Comparison of ENCODE assay signal across 8 cellular contexts in genomic region chr9:98943682-98944129, GRCh38. TPM values are rescaled to one million over a fixed set of nuclear protein-coding genes. Genes with fewer than 3 reads are reported as not detected.
DNase-seq lines count a peak whose midpoint lies in the region; ATAC-seq and TF ChIP-seq lines count a peak whose summit lies in the region.

COL15A1 (plus strand) TSS chr9:98943907; CDS start chr9:98944062, 155 bp downstream.

- no peak for DNase-seq in HCT116 (ENCODE audit: low read depth, low spot score)
- DNase-seq in activated B cell treated with CpG ODN at 0.5 μM for 24 hours, result no peak
- DNase-seq in right atrium auricular region (ENCODE audit: low spot score), result no peak
- no peak for DNase-seq in skeletal muscle cell (ENCODE audit: low read depth)
- DNase-seq in NCI-H1436 treated with DMSO at 0.1 percent for 48 hours (lab: John Stamatoyannopoulos, UW), result no peak
- no peak for DNase-seq in OCI-M1 (lab: John Stamatoyannopoulos, UW)
- DNase-seq in GM20000 (ENCODE audit: low spot score), result no peak

- H3K4me3 ChIP-seq in HCT116 (replicated peaks in 1 of 2; ENCODE audit: low read depth in 1 of 2, low read length in 2 of 2) (0 out of 4 replicates have a peak within 1 kb of the TSS, but pooled peaks of 1 of the 2 experiments have one; percentile 9), right atrium auricular region (peak within 1 kb of the TSS; percentile 57 to 58), skeletal muscle cell (ENCODE audit: low read depth, low read length) (peak within 1 kb of the TSS; percentile 58)

- H3K27ac Mint-ChIP-seq in activated B cell treated with CpG ODN at 0.5 μM for 24 hours, result no peak within 1 kb of the TSS

- no peaks in the 10 kb centered on the region for H3K36me3 ChIP-seq in HCT116 (ENCODE audit: control insufficient read depth in 1 of 2, insufficient read depth in 2 of 2, low read length in 2 of 2)
- H3K36me3 ChIP-seq in right atrium auricular region, result no peaks in the 10 kb centered on the region

- H3K27ac ChIP-seq in HCT116 (ENCODE audit: low read depth, low read length), result no peak within 1 kb of the TSS
- peak within 1 kb of the TSS; percentile 67 to 80 for H3K27ac ChIP-seq in right atrium auricular region

- H3K27me3 Mint-ChIP-seq in activated B cell treated with CpG ODN at 0.5 μM for 24 hours, result peaks cover 69% of the 10 kb centered on the region

- peaks cover 11% of the 10 kb centered on the region; the same call in 1 of the 2 replicates for H3K27me3 ChIP-seq in HCT116 (ENCODE audit: insufficient read depth, low read length)
- no peaks in the 10 kb centered on the region for H3K27me3 ChIP-seq in right atrium auricular region

- TF ChIP-seq CTCF in HCT116 (IDR thresholded peaks at IDR 0.05 in 2 of 3, conservative IDR thresholded peaks at IDR 0.05 in 1 of 3; ENCODE audit: borderline replicate concordance in 1 of 3, insufficient read depth in 1 of 3, low read depth in 2 of 3, low read length in 2 of 3), result no peak
- no peak for TF ChIP-seq CTCF in activated B cell treated with CpG ODN at 0.5 μM for 24 hours (IDR thresholded peaks at IDR 0.05)
- no peak for TF ChIP-seq CTCF in right atrium auricular region (IDR thresholded peaks at IDR 0.05)
- no peak for TF ChIP-seq CTCF in GM20000 (IDR thresholded peaks at IDR 0.05; ENCODE audit: extremely low read depth, missing control alignments)

- peak; percentile 57 for ATAC-seq in HCT116
- ATAC-seq in activated B cell treated with CpG ODN at 0.5 μM for 24 hours (ENCODE audit: low read depth), result no peak
- no peak for ATAC-seq in HG03571 (IDR thresholded peaks at IDR 0.05; ENCODE audit: unreplicated experiment)

- POLR2A ChIA-PET in HCT116 (lab: Charles Lee) (no interaction called here), activated B cell treated with CpG ODN at 0.5 μM for 24 hours (lab: Charles Lee) (no interaction called here)

- H3K4me3 Mint-ChIP-seq in activated B cell treated with CpG ODN at 0.5 μM for 24 hours, result peak within 1 kb of the TSS; percentile 56

- no peaks in the 10 kb centered on the region for H3K79me2 ChIP-seq in HCT116 (ENCODE audit: insufficient read depth, low read length)

- peak within 1 kb of the TSS; percentile 37 for H3K4me2 ChIP-seq in HCT116 (ENCODE audit: low read length)

- no TSS peak for BruUV-seq in HCT116 (replicated peaks; lab: Mats Ljungman, UMichigan)

- no peak within 1 kb of the TSS for H3K9ac ChIP-seq in HCT116 (ENCODE audit: low read length)

- H3K4me1 Mint-ChIP-seq in activated B cell treated with CpG ODN at 0.5 μM for 24 hours, result peaks cover 15% of the 10 kb centered on the region

- CTCF ChIA-PET in HCT116 (lab: Charles Lee) (no interaction called here), activated B cell treated with CpG ODN at 0.5 μM for 24 hours (lab: Charles Lee) (no interaction called here)

- RAD21 ChIA-PET in HCT116 (lab: Charles Lee; ENCODE audit: low non-redundant PET in 1 of 2, low total read pairs in 2 of 2, uncharacterized antibody in 2 of 2, unreplicated experiment in 2 of 2), result no interaction called here

- H3K36me3 Mint-ChIP-seq in activated B cell treated with CpG ODN at 0.5 μM for 24 hours (ENCODE audit: low read depth), result no peaks in the 10 kb centered on the region

- H3K9me3 Mint-ChIP-seq in activated B cell treated with CpG ODN at 0.5 μM for 24 hours, result no peaks in the 10 kb centered on the region

- no peak for TF ChIP-seq RAD21 in HCT116 (IDR thresholded peaks at IDR 0.05; ENCODE audit: low read depth)

- TF ChIP-seq POLR2A in HCT116 (IDR thresholded peaks at IDR 0.05; ENCODE audit: borderline replicate concordance, extremely low read depth, insufficient read depth, insufficient read length), result no peak

- intact Hi-C loops in HCT116 (cut with micrococcal nuclease) (no loop called here), activated B cell treated with CpG ODN at 0.5 μM for 24 hours (cut with micrococcal nuclease) (no loop called here)

- no peaks in the 10 kb centered on the region for H3K9me3 ChIP-seq in HCT116 (ENCODE audit: control insufficient read depth in 1 of 2, insufficient read depth in 1 of 2, low read depth in 1 of 2, low read length in 2 of 2)
- H3K9me3 ChIP-seq in right atrium auricular region, result no peaks in the 10 kb centered on the region

- H4K20me1 ChIP-seq in HCT116 (ENCODE audit: insufficient read depth), result no peaks in the 10 kb centered on the region

- no peaks in the 10 kb centered on the region for H3K9me2 ChIP-seq in HCT116 (ENCODE audit: insufficient read depth)

- H2AFZ ChIP-seq in HCT116 (ENCODE audit: low read depth, low read length, poor library complexity, severe bottlenecking), result no peak within 1 kb of the TSS

- H3K4me1 ChIP-seq in HCT116 (ENCODE audit: control insufficient read depth in 1 of 2, insufficient read depth in 2 of 2, low read length in 2 of 2) (no peaks in the 10 kb centered on the region), right atrium auricular region (peaks cover 0 to 23% of the 10 kb centered on the region in 2 donors)

TF ChIP-seq in HCT116, 20 proteins besides CTCF, POLR2A, EP300 and RAD21:
- no peak for TF ChIP-seq FOSL1 (IDR thresholded peaks at IDR 0.05; ENCODE audit: low read depth)
- no peak for TF ChIP-seq EZH2 (IDR thresholded peaks at IDR 0.05)
- TF ChIP-seq SRF (IDR thresholded peaks at IDR 0.05; ENCODE audit: low read depth), result no peak

RNA-seq across cellular contexts. Expression of gene COL15A1, which starts in this region (rescaled TPM):
- 0.15 TPM for total RNA-seq in HCT116 (2021; ENCODE audit: unreplicated experiment)
- 0.01 and 0.03 TPM in 2 replicates for polyA plus RNA-seq in HCT116 (2012)
- 0.07 and 0.15 TPM in 2 replicates for total RNA-seq in activated B cell treated with CpG ODN at 0.5 μM for 24 hours
- total RNA-seq in right atrium auricular region, result 10 to 100 TPM; 22.4 to 38.2 TPM

Comparison
In these comparisons a context has a peak if more than half of its experiments do, and no peak if none do; other contexts are left out.
1. RNA of gene COL15A1 (total RNA-seq): 22.4 to 38.2 TPM in right atrium auricular region; 0.15 TPM in HCT116 (single experiment) and 0.07 to 0.15 TPM in activated B cell treated with CpG ODN at 0.5 μM for 24 hours; every median in the first group is over 10 times any median in the second.
2. Peak in ATAC-seq and H3K4me2 ChIP-seq in HCT116; RNA of the gene not detected or under 1 TPM.